ENCODE assay signal across 9 cellular contexts in genomic region chr2:239927424-239927981, GRCh38.
DNase-seq lines count a peak whose midpoint lies in the region; ATAC-seq, FAIRE-seq and TF ChIP-seq lines count a peak whose summit lies in the region.
"Had no signal": no experiment of that assay in that cellular context is flagged by ENCODE, and none has a peak within 500 bp of the region (broad histone marks: within the 10 kb centered on the region; RNA-seq: fewer than 3 reads in every experiment).

No MANE protein-coding gene starts in this region.

- TF ChIP-seq CTCF in A673 (conservative IDR thresholded peaks at IDR 0.05; ENCODE audit: low read depth, low read length) (no peak), dorsolateral prefrontal cortex (IDR thresholded peaks at IDR 0.05 in 54 of 56, conservative IDR thresholded peaks at IDR 0.05 in 2 of 56; ENCODE audit: low read depth in 1 of 56, partially characterized antibody in 56 of 56) (peak in 1 of 56 donors; percentile 5), pancreas (IDR thresholded peaks at IDR 0.05) (no peak), nephron progenitor cell (IDR thresholded peaks at IDR 0.05) (no peak)

- no peaks in the 10 kb centered on the region for H3K9me3 Mint-ChIP-seq in activated CD4-positive, alpha-beta T cell treated with anti-CD3 and anti-CD28 coated beads, Interleukin-2, amount 10 ng/mL, durations not matched to agents 7 days and 5 days
- H3K9me3 Mint-ChIP-seq in nephron progenitor cell = peaks cover 31% of the 10 kb centered on the region

- DNase-seq in A673 (ENCODE audit: low spot score) (peak; percentile 53), KBM-7 (peak; percentile 12), dorsolateral prefrontal cortex (peak; percentile 1 to 63 (median 44)), pancreas (peak in 4 of 6 donors; percentile 5 to 35 (median 14)), aorta (peak; percentile 57 to 68), nephron progenitor cell (no peak)
- DNase-seq in activated CD4-positive, alpha-beta T cell treated with anti-CD3 and anti-CD28 coated beads, Interleukin-2, amount 10 ng/mL, durations not matched to agents 7 days and 5 days = peak; percentile 66

- H3K4me1 Mint-ChIP-seq in activated CD4-positive, alpha-beta T cell treated with anti-CD3 and anti-CD28 coated beads, Interleukin-2, amount 10 ng/mL, durations not matched to agents 7 days and 5 days = peaks cover 44% of the 10 kb centered on the region
- H3K4me1 Mint-ChIP-seq in nephron progenitor cell = no peaks in the 10 kb centered on the region
- H3K4me1 Mint-ChIP-seq: brain had no signal

- H3K36me3 ChIP-seq in A673 (ENCODE audit: insufficient read depth, low read length, poor library complexity, severe bottlenecking) = no peaks in the 10 kb centered on the region
- no peaks in the 10 kb centered on the region for H3K36me3 ChIP-seq in pancreas
- H3K36me3 ChIP-seq in aorta (ENCODE audit: control insufficient read depth in 1 of 2, insufficient read depth in 2 of 2, low read length in 1 of 2) = no peaks in the 10 kb centered on the region

- H3K27me3 ChIP-seq in A673 (replicated peaks; ENCODE audit: insufficient read depth, low read depth, low read length, poor library complexity) = no peaks in the 10 kb centered on the region
- no peaks in the 10 kb centered on the region for H3K27me3 ChIP-seq in dorsolateral prefrontal cortex
- no peaks in the 10 kb centered on the region for H3K27me3 ChIP-seq in pancreas
- no peaks in the 10 kb centered on the region for H3K27me3 ChIP-seq in aorta (ENCODE audit: control insufficient read depth in 1 of 2, insufficient read depth in 2 of 2, low read length in 1 of 2)

- POLR2A ChIA-PET in A673 (lab: Charles Lee; ENCODE audit: low non-redundant PET) = interaction anchor here (0.6 kb wide), 1 partner anchor 23 kb away, joined by 5 read pairs; no protein-coding TSS in a partner anchor
- POLR2A ChIA-PET in activated CD4-positive, alpha-beta T cell treated with anti-CD3 and anti-CD28 coated beads, Interleukin-2, amount 10 ng/mL, durations not matched to agents 7 days and 5 days (lab: Charles Lee) = no interaction called here

- BruUV-seq in A673 (replicated peaks; lab: Mats Ljungman, UMichigan) = no TSS peak

- CTCF ChIA-PET in A673 (lab: Charles Lee) = interaction anchor here (0.6 kb wide), 1 partner anchor 258 kb away, joined by 3 read pairs; no protein-coding TSS in a partner anchor
- CTCF ChIA-PET in activated CD4-positive, alpha-beta T cell treated with anti-CD3 and anti-CD28 coated beads, Interleukin-2, amount 10 ng/mL, durations not matched to agents 7 days and 5 days (lab: Charles Lee) = interaction anchor here (0.9 to 1.5 kb wide), 2 partner anchors 14 to 16 kb away, joined by 3 read pairs; no protein-coding TSS in a partner anchor

- H3K4me1 ChIP-seq in A673 (ENCODE audit: insufficient read depth, low read length, poor library complexity, severe bottlenecking) (no peaks in the 10 kb centered on the region), pancreas (no peaks in the 10 kb centered on the region), aorta (ENCODE audit: control insufficient read depth in 1 of 2, insufficient read depth in 2 of 2, low read length in 2 of 2) (no peaks in the 10 kb centered on the region)

- H3K9me3 ChIP-seq in A673 (ENCODE audit: low read depth, low read length, poor library complexity, severe bottlenecking) = no peaks in the 10 kb centered on the region
- no peaks in the 10 kb centered on the region for H3K9me3 ChIP-seq in pancreas
- H3K9me3 ChIP-seq in aorta (ENCODE audit: control insufficient read depth, low read length) = no peaks in the 10 kb centered on the region

- H3K4me3 Mint-ChIP-seq in activated CD4-positive, alpha-beta T cell treated with anti-CD3 and anti-CD28 coated beads, Interleukin-2, amount 10 ng/mL, durations not matched to agents 7 days and 5 days = peak overlapping the region; percentile 65
- no peak overlapping the region for H3K4me3 Mint-ChIP-seq in nephron progenitor cell
- H3K4me3 Mint-ChIP-seq: brain had no signal

- no peak for FAIRE-seq in pancreas (lab: Jason Lieb, UNC)

- H3K27ac ChIP-seq in A673 (ENCODE audit: low read depth, low read length, poor library complexity, severe bottlenecking) = no peak overlapping the region
- H3K27ac ChIP-seq in dorsolateral prefrontal cortex = peak overlapping the region in 22 of 59 donors; percentile 24 to 93 (median 87)
- no peak overlapping the region for H3K27ac ChIP-seq in pancreas
- H3K27ac ChIP-seq in aorta (ENCODE audit: low read depth in 1 of 2, low read length in 2 of 2) = no peak overlapping the region

- in situ Hi-C loops in KBM-7 (cut with MboI; ENCODE audit: low pct_unique_long_range_greater_than_20kb, low sequenced_read_pairs) = no loop called here

- H3K4me3 ChIP-seq in A673 (ENCODE audit: low read depth, low read length, poor library complexity, severe bottlenecking) (peak overlapping the region; percentile 11), dorsolateral prefrontal cortex (peak overlapping the region in 46 of 59 donors; percentile 8 to 64 (median 46)), pancreas (no peak overlapping the region), aorta (ENCODE audit: low read length in 2 of 2) (no peak overlapping the region)

- H3K36me3 Mint-ChIP-seq in activated CD4-positive, alpha-beta T cell treated with anti-CD3 and anti-CD28 coated beads, Interleukin-2, amount 10 ng/mL, durations not matched to agents 7 days and 5 days (ENCODE audit: low read depth) = peaks cover 2% of the 10 kb centered on the region
- H3K36me3 Mint-ChIP-seq in nephron progenitor cell (ENCODE audit: low read depth) = no peaks in the 10 kb centered on the region

- intact Hi-C loops in A673 (cut with micrococcal nuclease; ENCODE audit: unreplicated experiment) (no loop called here), dorsolateral prefrontal cortex (cut with DNase I) (loop anchor here in 1 of 2 donors (5.0 kb wide), 1 partner anchor 480 kb away; no protein-coding TSS in a partner anchor), pancreas (cut with DNase I) (no loop called here), aorta (cut with DNase I) (no loop called here)

- H3K27ac Mint-ChIP-seq in activated CD4-positive, alpha-beta T cell treated with anti-CD3 and anti-CD28 coated beads, Interleukin-2, amount 10 ng/mL, durations not matched to agents 7 days and 5 days = peak overlapping the region; percentile 85
- H3K27ac Mint-ChIP-seq in nephron progenitor cell = no peak overlapping the region

- peaks cover 2% of the 10 kb centered on the region for H3K27me3 Mint-ChIP-seq in activated CD4-positive, alpha-beta T cell treated with anti-CD3 and anti-CD28 coated beads, Interleukin-2, amount 10 ng/mL, durations not matched to agents 7 days and 5 days
- H3K27me3 Mint-ChIP-seq in nephron progenitor cell (ENCODE audit: low read depth, poor library complexity) = peaks cover 15% of the 10 kb centered on the region

- WGBS in pancreas, 2 donors = 63 to 68% methylated on average over 12 of the region's 12 CpGs
- WGBS in aorta, 2 donors = 73 to 76% methylated on average over 12 of the region's 12 CpGs

- ATAC-seq in pancreas (peak in 2 of 4 donors; percentile 27 to 38), aorta (ENCODE audit: low FRiP score) (no peak), GM19455 (IDR thresholded peaks at IDR 0.05; ENCODE audit: unreplicated experiment) (no peak)

Comparison
In these comparisons a context has a peak if more than half of its experiments do, and no peak if none do; other contexts are left out.
1. H3K4me3 ChIP-seq: peak in A673 (single experiment) and dorsolateral prefrontal cortex (46 of 59); none in pancreas (0 of 4) and aorta (0 of 2).